Comparison of ENCODE assay signal across 8 cellular contexts in the genomic region with DNA sequence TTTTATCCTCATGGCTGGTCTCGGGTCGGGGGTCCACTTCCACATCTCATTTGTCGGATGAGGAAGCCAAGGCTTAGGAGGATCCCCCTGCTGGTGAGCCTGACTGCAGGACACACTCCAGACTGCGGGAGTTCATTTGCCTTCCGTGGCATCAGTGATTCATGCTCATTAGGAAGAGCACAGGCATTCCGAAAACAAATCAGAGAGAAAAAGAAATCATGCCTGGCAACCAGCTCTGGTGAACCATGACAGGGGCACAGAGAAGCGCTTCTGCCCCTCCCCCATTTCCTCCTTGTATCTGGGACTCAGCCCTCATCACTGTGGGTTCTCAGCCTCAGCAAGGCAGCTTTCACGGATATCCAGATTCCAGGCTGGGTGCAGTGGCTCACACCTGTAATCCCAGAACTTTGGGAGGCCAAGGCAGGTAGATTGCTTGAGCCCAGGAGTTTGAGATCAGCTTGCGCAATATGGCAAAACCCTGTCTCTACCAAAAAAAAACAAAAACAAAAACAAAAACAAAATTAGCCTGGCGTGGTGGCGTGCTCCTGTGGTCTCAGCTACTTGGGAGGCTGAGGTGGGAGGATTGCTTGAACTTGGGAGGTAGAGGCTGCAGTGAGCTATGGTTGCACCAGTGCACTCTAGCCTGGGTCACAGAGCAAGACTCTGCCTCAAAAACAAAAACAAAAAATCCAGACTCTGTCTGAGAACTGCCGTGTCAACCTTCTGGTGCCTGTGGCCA. TPM values are rescaled to one million over a fixed set of nuclear protein-coding genes. Genes with fewer than 3 reads are reported as not detected.
DNase-seq lines count a peak whose midpoint lies in the region; ATAC-seq and TF ChIP-seq lines count a peak whose summit lies in the region.

No MANE protein-coding gene starts in this region.

- no peaks in the 10 kb centered on the region for H3K36me3 Mint-ChIP-seq in mesothelial cell of epicardium

- H3K27me3 Mint-ChIP-seq in mesothelial cell of epicardium (ENCODE audit: low read depth): no peaks in the 10 kb centered on the region

- peak; percentile 49 for ATAC-seq in HG02943 (IDR thresholded peaks at IDR 0.05; ENCODE audit: low read depth, unreplicated experiment)

- no peaks in the 10 kb centered on the region for H3K9me3 ChIP-seq in WERI-Rb-1 (ENCODE audit: severe bottlenecking)
- H3K9me3 ChIP-seq in stomach smooth muscle (ENCODE audit: control insufficient read depth in 2 of 2, low read length in 2 of 2): no peaks in the 10 kb centered on the region

- no peak overlapping the region for H3K9ac ChIP-seq in stomach smooth muscle (ENCODE audit: low read length in 2 of 2)

- H3K27ac ChIP-seq in WERI-Rb-1: no peak overlapping the region
- peak overlapping the region; percentile 92 for H3K27ac ChIP-seq in stomach smooth muscle (ENCODE audit: low read length)

- H3K4me1 Mint-ChIP-seq in mesothelial cell of epicardium: peaks cover 10% of the 10 kb centered on the region

- TF ChIP-seq CTCF in WERI-Rb-1 (IDR thresholded peaks at IDR 0.05; ENCODE audit: low read depth, low read length) (peak; percentile 48), mesothelial cell of epicardium (IDR thresholded peaks at IDR 0.05; ENCODE audit: unreplicated experiment) (no peak)

- no peak overlapping the region for H3K4me3 Mint-ChIP-seq in mesothelial cell of epicardium

- H3K9me3 Mint-ChIP-seq in mesothelial cell of epicardium: no peaks in the 10 kb centered on the region

- H3K36me3 ChIP-seq in WERI-Rb-1 (no peaks in the 10 kb centered on the region), stomach smooth muscle (ENCODE audit: control insufficient read depth in 2 of 2, insufficient read depth in 2 of 2, low read length in 2 of 2) (no peaks in the 10 kb centered on the region)

- H3K4me1 ChIP-seq in stomach smooth muscle (ENCODE audit: control insufficient read depth, insufficient read depth, low read length): peaks cover 75% of the 10 kb centered on the region

- H3K4me3 ChIP-seq in WERI-Rb-1 (ENCODE audit: low read depth, low read length): no peak overlapping the region
- H3K4me3 ChIP-seq in stomach smooth muscle (ENCODE audit: low read length in 2 of 2): peak overlapping the region in 1 of 2 donors; percentile 15

- peak overlapping the region; percentile 12 for H3K27ac Mint-ChIP-seq in mesothelial cell of epicardium

- H3K27me3 ChIP-seq in WERI-Rb-1 (ENCODE audit: insufficient read depth, low read depth, severe bottlenecking) (no peaks in the 10 kb centered on the region), stomach smooth muscle (ENCODE audit: control insufficient read depth in 1 of 2, insufficient read depth in 2 of 2, low read length in 2 of 2) (no peaks in the 10 kb centered on the region)

- DNase-seq in GM04503 (ENCODE audit: low read depth): peak; percentile 92
- peak; percentile 15 for DNase-seq in WERI-Rb-1
- peak; percentile 33 for DNase-seq in cerebellar cortex (ENCODE audit: low spot score)
- DNase-seq in mesothelial cell of epicardium (ENCODE audit: low spot score in 2 of 2, unreplicated experiment in 2 of 2): no peak
- DNase-seq in LoVo (ENCODE audit: low spot score): no peak
- no peak for DNase-seq in NCI-H1417 (lab: John Stamatoyannopoulos, UW)

RNA-seq across cellular contexts. Expression of a gene that starts 28.4 kb away (rescaled TPM):
- total RNA-seq in mesothelial cell of epicardium: 0.69 to 0.97 TPM (median 0.77 TPM) in 3 replicates

RNA-seq across cellular contexts. Expression of a gene that starts 51.5 kb away (rescaled TPM):
- total RNA-seq in mesothelial cell of epicardium: 71.2 to 73.7 TPM (median 72.9 TPM) in 3 replicates

RNA-seq across cellular contexts. Expression of a gene that starts 55.1 kb away (rescaled TPM):
- total RNA-seq in mesothelial cell of epicardium: 38.7 to 40.6 TPM (median 40.2 TPM) in 3 replicates

Comparison
In these comparisons a context has a peak if more than half of its experiments do, and no peak if none do; other contexts are left out.
1. DNase-seq: peak in GM04503 (single experiment), WERI-Rb-1 (single experiment) and cerebellar cortex (single experiment); none in mesothelial cell of epicardium (0 of 2), LoVo (single experiment) and NCI-H1417 (0 of 3).